ENCODE assay signal across 11 cellular contexts in genomic region chr15:64813075-64813474, GRCh38. TPM values are rescaled to one million over a fixed set of nuclear protein-coding genes. Genes with fewer than 3 reads are reported as not detected.
DNase-seq lines count a peak whose midpoint lies in the region; ATAC-seq and TF ChIP-seq lines count a peak whose summit lies in the region.
"Had no signal": no experiment of that assay in that cellular context is flagged by ENCODE, and none has a peak within 500 bp of the region (broad histone marks: within the 10 kb centered on the region; RNA-seq: fewer than 3 reads in every experiment).

No MANE protein-coding gene starts in this region.

- peaks cover 8% of the 10 kb centered on the region for H3K36me3 Mint-ChIP-seq in Calu3 (ENCODE audit: insufficient read depth, unreplicated experiment)
- no peaks in the 10 kb centered on the region for H3K36me3 Mint-ChIP-seq in activated naive CD4-positive, alpha-beta T cell treated with anti-CD3 and anti-CD28 coated beads, Interleukin-2, amount 50 U/mL, for 72 hours

- no TSS peak for BruUV-seq in Calu3 (replicated peaks; lab: Mats Ljungman, UMichigan)

- H3K27me3 Mint-ChIP-seq in Calu3 (ENCODE audit: unreplicated experiment) = peaks cover 19% of the 10 kb centered on the region

- intact Hi-C loops in Calu3 (cut with micrococcal nuclease; ENCODE audit: unreplicated experiment) = no loop called here

- no peak for TF ChIP-seq POLR2A in NB4 (IDR thresholded peaks at IDR 0.05; ENCODE audit: extremely low read depth, insufficient read length)

- ATAC-seq in GM21390 (IDR thresholded peaks at IDR 0.05; ENCODE audit: unreplicated experiment) (peak; percentile 43), omental fat pad (ENCODE audit: low FRiP score) (no peak)
- no peak for ATAC-seq in activated naive CD4-positive, alpha-beta T cell treated with anti-CD3 and anti-CD28 coated beads, Interleukin-2, amount 50 U/mL, for 72 hours

- DNase-seq in AML-193 (lab: John Stamatoyannopoulos, UW) = peak; percentile 8 to 18
- DNase-seq in NB4 (ENCODE audit: low read depth) = peak; percentile 72
- DNase-seq in fibroblast of mammary gland (ENCODE audit: low read depth) = peak; percentile 40
- no peak for DNase-seq in GM19238 (ENCODE audit: insufficient read length, low spot score)
- DNase-seq in Calu3 = no peak
- DNase-seq in omental fat pad (ENCODE audit: low spot score) = no peak
- DNase-seq in activated naive CD4-positive, alpha-beta T cell treated with anti-CD3 and anti-CD28 coated beads, Interleukin-2, amount 50 U/mL, for 72 hours (ENCODE audit: low spot score in 2 of 2) = no peak
- DNase-seq: caudate nucleus had no signal

- TF ChIP-seq CTCF in NB4 (IDR thresholded peaks at IDR 0.05; ENCODE audit: low read depth, low read length) = no peak
- TF ChIP-seq CTCF in fibroblast of mammary gland (conservative IDR thresholded peaks at IDR 0.05; ENCODE audit: control insufficient read depth, insufficient read depth, low read depth, low read length) = no peak
- TF ChIP-seq CTCF in Calu3 (IDR thresholded peaks at IDR 0.05; ENCODE audit: unreplicated experiment) = no peak
- no peak for TF ChIP-seq CTCF in omental fat pad (IDR thresholded peaks at IDR 0.05)

- H3K4me3 ChIP-seq in NB4 (ENCODE audit: low read depth, low read length) (no peak overlapping the region), fibroblast of mammary gland (ENCODE audit: control insufficient read depth, low read depth, low read length) (no peak overlapping the region)
- H3K4me3 ChIP-seq: ovary had no signal

- H3K27ac Mint-ChIP-seq in Calu3 (ENCODE audit: unreplicated experiment) = no peak overlapping the region
- no peak overlapping the region for H3K27ac Mint-ChIP-seq in activated naive CD4-positive, alpha-beta T cell treated with anti-CD3 and anti-CD28 coated beads, Interleukin-2, amount 50 U/mL, for 72 hours

- H3K4me3 Mint-ChIP-seq in Calu3 (ENCODE audit: low read depth, unreplicated experiment) = no peak overlapping the region

- CTCF ChIA-PET in Calu3 (lab: Charles Lee) = interaction anchor here (0.9 kb wide), 1 partner anchor 23 kb away, joined by 3 read pairs; no protein-coding TSS in a partner anchor

- H3K4me1 Mint-ChIP-seq in Calu3 (ENCODE audit: low read depth, unreplicated experiment) = no peaks in the 10 kb centered on the region

- H3K9me3 Mint-ChIP-seq in Calu3 (ENCODE audit: low read depth, unreplicated experiment) = no peaks in the 10 kb centered on the region
- H3K9me3 Mint-ChIP-seq in activated naive CD4-positive, alpha-beta T cell treated with anti-CD3 and anti-CD28 coated beads, Interleukin-2, amount 50 U/mL, for 72 hours = no peaks in the 10 kb centered on the region

RNA-seq across cellular contexts. Expression of gene PIF1, which starts 12.4 kb away (rescaled TPM):
- total RNA-seq in Calu3 (2022) (33.9 and 51.5 TPM in 2 replicates), omental fat pad (1 to 10 TPM in 2 of 4 donors, under 1 TPM in 1, not detected in 1; 0.63 to 1.4 (median 1.0) TPM)
- total RNA-seq in activated naive CD4-positive, alpha-beta T cell treated with anti-CD3 and anti-CD28 coated beads, Interleukin-2, amount 50 U/mL, for 72 hours = 10 to 100 TPM; 47.5 to 56.0 TPM

RNA-seq across cellular contexts. Expression of gene PLEKHO2, which starts 28.6 kb away (rescaled TPM):
- total RNA-seq in Calu3 (2022) (2.0 and 2.4 TPM in 2 replicates), omental fat pad (10 to 100 TPM; 53.0 to 86.6 (median 58.4) TPM)
- total RNA-seq in activated naive CD4-positive, alpha-beta T cell treated with anti-CD3 and anti-CD28 coated beads, Interleukin-2, amount 50 U/mL, for 72 hours = 10 to 100 TPM; 13.7 to 16.1 TPM

RNA-seq across cellular contexts. Expression of gene RBPMS2, which starts 37.7 kb away (rescaled TPM):
- 1.4 and 1.6 TPM in 2 replicates for total RNA-seq in Calu3 (2022)
- 1 to 10 TPM; 1.4 to 3.1 (median 2.8) TPM for total RNA-seq in omental fat pad
- total RNA-seq in activated naive CD4-positive, alpha-beta T cell treated with anti-CD3 and anti-CD28 coated beads, Interleukin-2, amount 50 U/mL, for 72 hours = not detected
- total RNA-seq: activated CD8-positive, alpha-beta memory T cell treated with anti-CD3 and anti-CD28 coated beads for 36 hours had no signal

Comparison
In these comparisons a context has a peak if more than half of its experiments do, and no peak if none do; other contexts are left out.
1. DNase-seq: peak in AML-193 (2 of 2), NB4 (single experiment) and fibroblast of mammary gland (single experiment); none in GM19238 (single experiment), Calu3 (single experiment), omental fat pad (single experiment) and activated naive CD4-positive, alpha-beta T cell treated with anti-CD3 and anti-CD28 coated beads, Interleukin-2, amount 50 U/mL, for 72 hours (0 of 2).
2. RNA of gene PIF1, which starts 12.4 kb away (total RNA-seq): 47.5 to 56.0 TPM in activated naive CD4-positive, alpha-beta T cell treated with anti-CD3 and anti-CD28 coated beads, Interleukin-2, amount 50 U/mL, for 72 hours and 33.9 to 51.5 TPM in Calu3; 0.63 to 1.4 TPM in omental fat pad; every median in the first group is over 10 times any median in the second.